Comparison of ENCODE assay signal across 20 cellular contexts in the genomic region with DNA sequence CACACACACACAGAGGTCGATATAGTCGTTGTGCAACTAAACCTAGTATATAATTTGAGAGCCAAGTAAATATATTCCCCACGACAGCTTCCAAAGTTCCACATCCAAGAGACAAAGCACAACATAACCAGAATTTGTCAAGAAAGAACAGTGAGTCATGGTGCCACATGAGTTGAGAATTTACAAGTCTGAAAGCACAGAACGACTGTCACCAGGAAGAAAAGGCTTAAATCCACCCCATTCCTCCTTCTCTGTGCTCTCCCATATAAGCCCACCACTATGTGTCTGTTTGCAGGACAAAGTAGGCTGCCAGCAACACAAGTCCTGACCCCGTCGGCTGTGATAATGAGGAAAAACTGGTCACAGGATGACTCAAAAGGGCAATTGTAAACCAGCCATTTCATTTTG. TPM values are rescaled to one million over a fixed set of nuclear protein-coding genes. Genes with fewer than 3 reads are reported as not detected.
A peak's percentile ranks its signal among the peaks of the same experiment; 100 is the strongest.
DNase-seq lines count a peak whose midpoint lies in the region; ATAC-seq and TF ChIP-seq lines count a peak whose summit lies in the region.
"Had no signal": no experiment of that assay in that cellular context is flagged by ENCODE, and none has a peak within 500 bp of the region (broad histone marks: within the 10 kb centered on the region; RNA-seq: fewer than 3 reads in every experiment).

No MANE protein-coding gene starts in this region.

- BruUV-seq in IMR-90 (replicated peaks; lab: Mats Ljungman, UMichigan): no TSS peak

- H3K27me3 ChIP-seq in IMR-90 (ENCODE audit: control insufficient read depth, insufficient read depth, low read length): no peaks in the 10 kb centered on the region
- H3K27me3 ChIP-seq: adrenal gland, tibial artery had no signal

- peak; percentile 40 for DNase-seq in COLO829 (ENCODE audit: low spot score)
- DNase-seq in IMR-90: peak; percentile 22
- peak; percentile 47 for DNase-seq in epithelial cell of esophagus (ENCODE audit: low read depth)
- DNase-seq in memory B cell (ENCODE audit: low spot score in 2 of 2): no peak
- DNase-seq in SIG-M5 (lab: John Stamatoyannopoulos, UW): no peak
- DNase-seq in activated effector memory CD4-positive, alpha-beta T cell treated with Interleukin-2 at 50 U/mL for 16 hours: no peak
- DNase-seq: activated CD4-positive, alpha-beta T cell treated with anti-CD3 and anti-CD28 coated beads, Interleukin-2, amount 10 ng/mL, durations not matched to agents 7 days and 5 days; adrenal gland; cerebellar nuclear complex; COR-L47; kidney; NCI-H1092; NCI-H2171; NCI-H748 treated with DMSO at 0.1 percent for 48 hours; nucleus accumbens; small intestine; tibial artery had no signal

- dilution Hi-C loops in IMR-90 (cut with HindIII; ENCODE audit: low sequenced_read_pairs, unreplicated experiment): no loop called here

- no peaks in the 10 kb centered on the region for H3K27me3 Mint-ChIP-seq in memory B cell

- H2BK20ac ChIP-seq in IMR-90 (ENCODE audit: low read depth, low read length): no peak overlapping the region

- no peaks in the 10 kb centered on the region for H3K36me3 ChIP-seq in IMR-90 (ENCODE audit: control insufficient read depth, insufficient read depth, low read length)
- H3K36me3 ChIP-seq: tibial artery had no signal

- no peaks in the 10 kb centered on the region for H3K9me3 Mint-ChIP-seq in memory B cell
- H3K9me3 Mint-ChIP-seq: activated CD4-positive, alpha-beta T cell treated with anti-CD3 and anti-CD28 coated beads, Interleukin-2, amount 10 ng/mL, durations not matched to agents 7 days and 5 days had no signal

- no peak for TF ChIP-seq POLR2A in IMR-90 (IDR thresholded peaks at IDR 0.05; ENCODE audit: low read depth, low read length)

- no peaks in the 10 kb centered on the region; the same call in 1 of the 2 replicates for H3K9me1 ChIP-seq in IMR-90 (ENCODE audit: insufficient read depth, low read length)

- no peak overlapping the region for H2BK120ac ChIP-seq in IMR-90 (ENCODE audit: low read depth, low read length)

- CTCF ChIA-PET in IMR-90 (lab: Yijun Ruan, JAX): no interaction called here

- no peak overlapping the region for H3K56ac ChIP-seq in IMR-90 (ENCODE audit: extremely low read depth, insufficient read depth, low read length)

- H3K4me1 Mint-ChIP-seq in memory B cell: peaks cover 14% of the 10 kb centered on the region

- TF ChIP-seq CTCF in IMR-90 (conservative IDR thresholded peaks at IDR 0.05; ENCODE audit: low read depth, low read length): no peak
- TF ChIP-seq CTCF in epithelial cell of esophagus (IDR thresholded peaks at IDR 0.05; ENCODE audit: insufficient read depth, low read depth, low read length, missing control alignments): no peak

- intact Hi-C loops in IMR-90 (cut with micrococcal nuclease): no loop called here

- no peak overlapping the region for H3K4me2 ChIP-seq in IMR-90 (ENCODE audit: low read depth, low read length)

- no peak overlapping the region for H2BK5ac ChIP-seq in IMR-90 (ENCODE audit: low read depth, low read length, poor library complexity, severe bottlenecking)

- H4K8ac ChIP-seq in IMR-90 (ENCODE audit: low read depth in 2 of 2, low read length in 2 of 2): no peak overlapping the region

- no peak for ATAC-seq in IMR-90 (ENCODE audit: low read depth)
- no peak for ATAC-seq in memory B cell (ENCODE audit: low read depth)
- ATAC-seq in HG03342 (IDR thresholded peaks at IDR 0.05; ENCODE audit: unreplicated experiment): no peak
- ATAC-seq in GM19035 (IDR thresholded peaks at IDR 0.05; ENCODE audit: unreplicated experiment): no peak

- H3K4me1 ChIP-seq in IMR-90 (ENCODE audit: control insufficient read depth, insufficient read depth, low read length): 0 out of 2 replicates have a peak, but pooled peaks cover 2% of the 10 kb centered on the region
- H3K4me1 ChIP-seq: tibial artery had no signal

- no peak overlapping the region for H3K27ac ChIP-seq in IMR-90 (ENCODE audit: insufficient read depth, low read length)
- H3K27ac ChIP-seq: adrenal gland, tibial artery had no signal

- H3K18ac ChIP-seq in IMR-90 (ENCODE audit: low read depth, low read length): no peak overlapping the region

- no peak overlapping the region for H2BK15ac ChIP-seq in IMR-90 (ENCODE audit: low read depth, low read length)

- no peaks in the 10 kb centered on the region for H3K9me3 ChIP-seq in IMR-90 (ENCODE audit: control insufficient read depth, insufficient read depth, low read length)
- H3K9me3 ChIP-seq: adrenal gland, tibial artery had no signal

- in situ Hi-C loops in IMR-90 (cut with MboI; ENCODE audit: low sequenced_read_pairs): no loop called here

- peak overlapping the region; percentile 8 for H3K27ac Mint-ChIP-seq in memory B cell
- H3K27ac Mint-ChIP-seq: activated CD4-positive, alpha-beta T cell treated with anti-CD3 and anti-CD28 coated beads, Interleukin-2, amount 10 ng/mL, durations not matched to agents 7 days and 5 days had no signal

- POLR2A ChIA-PET in IMR-90 (lab: Charles Lee; ENCODE audit: unreplicated experiment): no interaction called here

- H2AK9ac ChIP-seq in IMR-90 (replicated peaks; ENCODE audit: low read depth, low read length, poor library complexity): peak overlapping the region; percentile 65

- H3K36me3 Mint-ChIP-seq in memory B cell: peaks cover 46% of the 10 kb centered on the region

- no peak overlapping the region for H3K4me3 ChIP-seq in IMR-90 (ENCODE audit: insufficient read depth, low read depth, low read length)
- H3K4me3 ChIP-seq in epithelial cell of esophagus (ENCODE audit: low read length): no peak overlapping the region
- H3K4me3 ChIP-seq: adrenal gland, tibial artery had no signal

- H2AFZ ChIP-seq in IMR-90 (replicated peaks; ENCODE audit: low read length, poor library complexity): no peak overlapping the region

- H2AK5ac ChIP-seq in IMR-90 (ENCODE audit: low read depth, low read length): no peak overlapping the region

- no peaks in the 10 kb centered on the region for H4K20me1 ChIP-seq in IMR-90 (ENCODE audit: insufficient read depth, low read length)

- no peak overlapping the region for H3K9ac ChIP-seq in IMR-90 (ENCODE audit: low read depth, low read length)

- H3K79me1 ChIP-seq in IMR-90 (ENCODE audit: low read depth in 1 of 2, low read length in 2 of 2): no peaks in the 10 kb centered on the region

- H3K4me3 Mint-ChIP-seq in memory B cell: no peak overlapping the region
- H3K4me3 Mint-ChIP-seq: activated CD4-positive, alpha-beta T cell treated with anti-CD3 and anti-CD28 coated beads, Interleukin-2, amount 10 ng/mL, durations not matched to agents 7 days and 5 days had no signal

- no peak overlapping the region for H3K4ac ChIP-seq in IMR-90 (ENCODE audit: low read depth, low read length)

- TF ChIP-seq RAD21 in IMR-90 (IDR thresholded peaks at IDR 0.05; ENCODE audit: low read length): no peak

- H3K14ac ChIP-seq in IMR-90 (replicated peaks; ENCODE audit: low read depth, low read length): no peak overlapping the region

- no peak overlapping the region for H4K91ac ChIP-seq in IMR-90 (ENCODE audit: insufficient read depth, low read depth, low read length)

- no peak overlapping the region for H4K5ac ChIP-seq in IMR-90 (ENCODE audit: low read depth, low read length)

- peak overlapping the region; percentile 21; the same call in 1 of the 2 replicates for H3K23ac ChIP-seq in IMR-90 (ENCODE audit: low read depth, low read length)

- no CpG with 5 or more reads among the region's 6 CpGs for WGBS in IMR-90 (ENCODE audit: extremely low coverage in 2 of 2, insufficient read length in 1 of 2), 2 experiments

TF ChIP-seq in IMR-90, 13 proteins besides CTCF, POLR2A, EP300 and RAD21:
- no peak for TF ChIP-seq USF2 (IDR thresholded peaks at IDR 0.05; ENCODE audit: low read depth, low read length)
- no peak for TF ChIP-seq SMC3 (IDR thresholded peaks at IDR 0.05; ENCODE audit: low read depth, low read length)
- no peak for TF ChIP-seq FOS (IDR thresholded peaks at IDR 0.05; ENCODE audit: low read depth, low read length)
- 0 out of 2 replicates have a peak, but pooled peaks have one; percentile 1 for TF ChIP-seq CEBPB (IDR thresholded peaks at IDR 0.05; ENCODE audit: low read depth, low read length)
- no peak for TF ChIP-seq MXI1 (IDR thresholded peaks at IDR 0.05; ENCODE audit: borderline replicate concordance, low read depth, low read length)
- TF ChIP-seq MAZ (IDR thresholded peaks at IDR 0.05; ENCODE audit: borderline replicate concordance, low read depth, low read length): no peak
- no peak for TF ChIP-seq NFE2L2 (IDR thresholded peaks at IDR 0.05; ENCODE audit: low read depth, low read length)
- TF ChIP-seq MAFK (IDR thresholded peaks at IDR 0.05; ENCODE audit: low read depth, low read length): no peak
TF ChIP-seq in IMR-90: peak in this region for 1.

RNA-seq across cellular contexts. Expression of gene GSAP, which starts 32.8 kb away (rescaled TPM):
- 1.8 and 1.9 TPM in 2 replicates for total RNA-seq in IMR-90 (2012; rRNA removed)
- 1.0 and 1.6 TPM in 2 replicates for polyA plus RNA-seq in IMR-90 (2012; rRNA removed)
- 0.43 and 0.59 TPM in 2 replicates for polyA plus RNA-seq in IMR-90 (2012; cell fraction: cytosol; rRNA removed)
- polyA plus RNA-seq in IMR-90 (2012; cell fraction: nucleus; rRNA removed; ENCODE audit: low replicate concordance): 1.4 and 17.7 TPM in 2 replicates
- total RNA-seq: G401 had no signal

Comparison
In these comparisons a context has a peak if more than half of its experiments do, and no peak if none do; other contexts are left out.
1. DNase-seq: peak in COLO829 (single experiment), IMR-90 (single experiment) and epithelial cell of esophagus (single experiment); none in memory B cell (0 of 2), SIG-M5 (single experiment) and activated effector memory CD4-positive, alpha-beta T cell treated with Interleukin-2 at 50 U/mL for 16 hours (single experiment).